ENCODE assay signal across 8 cellular contexts in the genomic region with DNA sequence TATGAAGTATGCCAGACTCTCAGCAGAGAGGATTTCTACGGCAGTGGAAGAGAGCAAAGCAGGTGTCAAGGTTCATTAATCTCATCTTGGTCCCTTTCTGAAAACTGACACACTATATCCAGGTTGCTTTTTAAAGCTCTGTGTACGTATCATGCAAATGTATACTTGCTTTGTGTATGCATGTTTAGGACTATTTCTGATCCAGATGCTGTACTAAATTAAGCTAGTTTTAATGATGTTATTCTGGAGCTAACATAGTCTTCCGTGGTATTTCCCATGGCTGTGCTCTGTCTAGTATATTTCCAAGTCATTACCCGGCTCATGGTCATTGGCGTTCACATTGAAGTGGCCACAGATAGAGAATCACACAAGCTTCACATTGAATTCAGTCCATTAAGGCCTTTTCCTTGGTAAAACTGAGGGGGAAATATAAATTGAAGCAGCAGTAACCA. TPM values are rescaled to one million over a fixed set of nuclear protein-coding genes. Genes with fewer than 3 reads are reported as not detected.
A peak's percentile ranks its signal among the peaks of the same experiment; 100 is the strongest.
DNase-seq lines count a peak whose midpoint lies in the region; ATAC-seq, FAIRE-seq and TF ChIP-seq lines count a peak whose summit lies in the region.

No MANE protein-coding gene starts in this region.

- H2AFZ ChIP-seq in keratinocyte (ENCODE audit: control insufficient read depth, low read length), result no peak overlapping the region

- FAIRE-seq in keratinocyte (lab: Jason Lieb, UNC), result no peak

- 49% methylated on average over 5 of the region's 5 CpGs for WGBS in urinary bladder
- WGBS in testis, 2 donors, result 84 to 85% methylated on average over 5 of the region's 5 CpGs

- no peaks in the 10 kb centered on the region for H3K79me2 ChIP-seq in keratinocyte (ENCODE audit: control insufficient read depth, insufficient read depth, low read length)

- no peak for TF ChIP-seq POLR2A in Peyer's patch (IDR thresholded peaks at IDR 0.05)
- no peak for TF ChIP-seq POLR2A in testis (IDR thresholded peaks at IDR 0.05)

- H3K27ac Mint-ChIP-seq in CD4-positive, alpha-beta T cell, result peak overlapping the region; percentile 92

- H3K4me3 ChIP-seq in Peyer's patch (peak overlapping the region in 2 of 4 donors; percentile 15 to 30), keratinocyte (ENCODE audit: control insufficient read depth in 2 of 3, extremely low read depth in 1 of 3, insufficient read depth in 2 of 3, low read depth in 1 of 3, low read length in 3 of 3) (peak overlapping the region in 2 of 3 experiments; percentile 34 to 49), urinary bladder (ENCODE audit: low read depth, low read length) (no peak overlapping the region), testis (no peak overlapping the region)

- no peaks in the 10 kb centered on the region for H3K27me3 ChIP-seq in CD4-positive, alpha-beta T cell (ENCODE audit: control insufficient read depth, insufficient read depth, low read length)
- H3K27me3 ChIP-seq in Peyer's patch (no peaks in the 10 kb centered on the region), keratinocyte (ENCODE audit: control insufficient read depth, extremely low read depth, insufficient read depth, low read length) (no peaks in the 10 kb centered on the region), testis (no peaks in the 10 kb centered on the region)

- H3K27me3 Mint-ChIP-seq in CD4-positive, alpha-beta T cell, result no peaks in the 10 kb centered on the region

- H3K4me1 Mint-ChIP-seq in CD4-positive, alpha-beta T cell (ENCODE audit: low read depth), result peaks cover 70% of the 10 kb centered on the region

- no peaks in the 10 kb centered on the region for H3K9me3 Mint-ChIP-seq in CD4-positive, alpha-beta T cell

- intact Hi-C loops in CD4-positive, alpha-beta T cell (cut with DNase I, micrococcal nuclease), result loop anchor here in 1 of 2 experiments (1.0 to 2.0 kb wide), 4 partner anchors 8 to 263 kb away; no protein-coding TSS in a partner anchor
- intact Hi-C loops in testis (cut with DNase I; ENCODE audit: low total_unique reads), result no loop called here

- H3K9me1 ChIP-seq in keratinocyte (ENCODE audit: control insufficient read depth, extremely low read depth, insufficient read depth, low read length), result peaks cover 2% of the 10 kb centered on the region

- peak overlapping the region; percentile 72 for H3K4me3 Mint-ChIP-seq in CD4-positive, alpha-beta T cell

- H3K9ac ChIP-seq in keratinocyte (ENCODE audit: control insufficient read depth, extremely low read depth, insufficient read depth, low read length), result peak overlapping the region; percentile 85

- peak overlapping the region; percentile 95 for H3K4me2 ChIP-seq in keratinocyte (ENCODE audit: control insufficient read depth, extremely low read depth, insufficient read depth, low read depth, low read length)

- no peaks in the 10 kb centered on the region for H3K36me3 Mint-ChIP-seq in CD4-positive, alpha-beta T cell (ENCODE audit: low read depth)

- peak overlapping the region; percentile 61 for H3K27ac ChIP-seq in CD4-positive, alpha-beta T cell (ENCODE audit: low read depth, low read length)
- peak overlapping the region; percentile 70 to 96 (median 80) for H3K27ac ChIP-seq in Peyer's patch
- H3K27ac ChIP-seq in keratinocyte (ENCODE audit: control insufficient read depth, insufficient read depth, low read length), result peak overlapping the region; percentile 98
- H3K27ac ChIP-seq in urinary bladder (ENCODE audit: low read depth), result peak overlapping the region; percentile 71
- no peak overlapping the region for H3K27ac ChIP-seq in testis

- no peaks in the 10 kb centered on the region for H3K9me3 ChIP-seq in CD4-positive, alpha-beta T cell (ENCODE audit: control insufficient read depth, low read length)
- no peaks in the 10 kb centered on the region for H3K9me3 ChIP-seq in Peyer's patch
- no peaks in the 10 kb centered on the region for H3K9me3 ChIP-seq in keratinocyte (ENCODE audit: control insufficient read depth, low read depth, low read length)
- no peaks in the 10 kb centered on the region for H3K9me3 ChIP-seq in testis

- TF ChIP-seq CTCF in CD4-positive, alpha-beta T cell (IDR thresholded peaks at IDR 0.05), result no peak
- TF ChIP-seq CTCF in Peyer's patch (IDR thresholded peaks at IDR 0.05), result no peak
- TF ChIP-seq CTCF in keratinocyte (optimal IDR thresholded peaks at IDR 0.05 in 1 of 3, IDR thresholded peaks at IDR 0.05 in 1 of 3, conservative IDR thresholded peaks at IDR 0.05 in 1 of 3; ENCODE audit: extremely low read depth in 1 of 3, insufficient read depth in 2 of 3, low read length in 3 of 3), result no peak
- no peak for TF ChIP-seq CTCF in testis (IDR thresholded peaks at IDR 0.05)

- H4K20me1 ChIP-seq in keratinocyte (ENCODE audit: control insufficient read depth, extremely low read depth, insufficient read depth, low read length), result no peaks in the 10 kb centered on the region

- H3K4me1 ChIP-seq in Peyer's patch (peaks cover 21 to 48% (median 41%) of the 10 kb centered on the region in 4 donors), keratinocyte (ENCODE audit: control insufficient read depth, extremely low read depth, insufficient read depth, low read length) (peaks cover 44% of the 10 kb centered on the region), urinary bladder (ENCODE audit: insufficient read depth) (peaks cover 4% of the 10 kb centered on the region), testis (peaks cover 3% of the 10 kb centered on the region)

- POLR2A ChIA-PET in CD4-positive, alpha-beta T cell (lab: Charles Lee), result interaction anchor here (0.8 to 2.9 kb wide), 16 partner anchors 8 to 217 kb away, joined by 3 to 21 read pairs (median 4); partner anchors contain the start of gene SYNJ2

- CTCF ChIA-PET in CD4-positive, alpha-beta T cell (lab: Charles Lee), result interaction anchor here (0.6 to 1.7 kb wide), 8 partner anchors 8 to 262 kb away, joined by 3 to 11 read pairs (median 3); no protein-coding TSS in a partner anchor

- dilution Hi-C loops in keratinocyte (cut with MboI; ENCODE audit: extremely low pct_ligation_motif_present, low sequenced_read_pairs), result no loop called here

- H3K36me3 ChIP-seq in Peyer's patch, result no peaks in the 10 kb centered on the region
- no peaks in the 10 kb centered on the region for H3K36me3 ChIP-seq in keratinocyte (ENCODE audit: control insufficient read depth in 2 of 2, extremely low read depth in 1 of 2, insufficient read depth in 2 of 2, low read length in 2 of 2)
- H3K36me3 ChIP-seq in urinary bladder (ENCODE audit: insufficient read depth), result no peaks in the 10 kb centered on the region
- H3K36me3 ChIP-seq in testis (ENCODE audit: low read depth, missing control alignments), result no peaks in the 10 kb centered on the region

- DNase-seq in CD4-positive, alpha-beta T cell, result no peak
- DNase-seq in Peyer's patch (no peak), keratinocyte (ENCODE audit: low read depth, low spot score) (no peak), testis (no peak), NCI-H748 (lab: John Stamatoyannopoulos, UW; ENCODE audit: unreplicated experiment) (no peak), NCI-H82 treated with DMSO at 0.1 percent for 48 hours (lab: John Stamatoyannopoulos, UW; ENCODE audit: unreplicated experiment) (no peak)

- peak; percentile 2 for ATAC-seq in CD4-positive, alpha-beta T cell (ENCODE audit: poor library complexity)
- ATAC-seq in GM21619 (IDR thresholded peaks at IDR 0.05; ENCODE audit: unreplicated experiment), result peak; percentile 6

RNA-seq across cellular contexts. Expression of gene SNX9, which starts 59.1 kb away (rescaled TPM):
- 10 to 100 TPM; 46.6 to 48.5 TPM for total RNA-seq in CD4-positive, alpha-beta T cell
- 10 to 100 TPM; 49.8 to 59.1 (median 52.5) TPM for total RNA-seq in Peyer's patch
- polyA plus RNA-seq in keratinocyte, result 25.3 to 40.9 TPM (median 37.8 TPM) in 3 replicates
- polyA plus RNA-seq in keratinocyte (2011; ENCODE audit: low read depth), result 94.9 TPM
- 27.6 and 39.1 TPM in 2 replicates for polyA plus RNA-seq in keratinocyte (2011; cell fraction: cytosol; rRNA removed)
- polyA plus RNA-seq in keratinocyte (2011; cell fraction: nucleus; rRNA removed), result 40.1 and 44.8 TPM in 2 replicates
- polyA plus RNA-seq in keratinocyte (2012; ENCODE audit: low replicate concordance), result 28.5 and 30.4 TPM in 2 replicates
- 11.9 to 25.8 TPM (median 19.3 TPM) in 3 replicates for polyA minus RNA-seq in keratinocyte
- 22.8 TPM for polyA minus RNA-seq in keratinocyte (2011; cell fraction: cytosol; rRNA and poly(A)+ RNA removed)
- 19.0 and 28.6 TPM in 2 replicates for polyA minus RNA-seq in keratinocyte (2011; cell fraction: nucleus; rRNA and poly(A)+ RNA removed)
- total RNA-seq in urinary bladder, result 36.0 TPM
- polyA plus RNA-seq in urinary bladder, result 70.0 TPM
- total RNA-seq in testis, result 10 to 100 TPM; 26.0 to 30.1 TPM
- polyA plus RNA-seq in testis (ENCODE audit: insufficient read depth, low read depth, low replicate concordance), result 32.6 TPM

Comparison
In these comparisons a context has a peak if more than half of its experiments do, and no peak if none do; other contexts are left out.
1. H3K27ac ChIP-seq: peak in CD4-positive, alpha-beta T cell (single experiment), Peyer's patch (4 of 4), keratinocyte (single experiment) and urinary bladder (single experiment); none in testis (0 of 2).
2. H3K4me3 ChIP-seq: peak in keratinocyte (2 of 3); none in urinary bladder (single experiment) and testis (0 of 2).